Comparison of ENCODE assay signal across 9 cellular contexts in the genomic region with DNA sequence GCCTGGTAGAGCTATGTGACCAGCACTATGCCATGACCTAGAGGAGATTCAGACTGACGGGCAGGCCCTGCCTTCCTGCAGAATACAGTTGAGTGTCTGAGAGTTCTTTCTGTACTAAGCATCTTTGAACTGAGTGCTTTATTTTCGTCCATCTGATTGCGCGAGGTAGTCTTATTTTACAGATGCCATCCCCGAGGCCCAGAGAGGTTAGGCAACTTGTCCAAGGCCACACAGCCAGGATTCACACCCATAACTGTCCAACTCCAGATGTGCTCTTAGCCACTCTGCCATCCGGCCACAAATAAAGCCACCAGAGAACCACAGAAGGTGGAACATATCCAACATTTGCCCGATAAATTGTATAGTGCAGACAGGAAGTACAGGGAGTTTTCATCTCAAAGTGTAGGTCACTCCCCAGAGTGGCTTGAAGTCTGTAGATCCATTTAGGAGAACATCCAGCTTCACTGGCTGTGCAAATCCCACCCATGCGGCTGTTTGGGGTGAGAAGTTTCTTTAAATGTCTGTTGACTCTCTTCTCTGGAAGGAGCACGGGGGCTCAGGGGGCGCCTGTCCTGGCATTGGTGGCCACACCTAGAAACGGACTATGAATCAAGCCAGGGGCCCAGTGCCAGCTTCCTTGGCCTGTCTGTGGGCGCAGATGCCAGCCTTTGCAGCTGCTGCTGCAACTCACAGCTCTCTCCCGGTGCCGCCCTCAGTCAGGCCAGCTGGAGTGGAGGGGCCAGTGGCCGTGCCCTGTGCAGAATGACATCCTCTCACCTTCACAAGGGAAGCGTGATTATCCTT. TPM values are rescaled to one million over a fixed set of nuclear protein-coding genes. Genes with fewer than 3 reads are reported as not detected.
DNase-seq lines count a peak whose midpoint lies in the region; ATAC-seq and TF ChIP-seq lines count a peak whose summit lies in the region.
"Had no signal": no experiment of that assay in that cellular context is flagged by ENCODE, and none has a peak within 500 bp of the region (broad histone marks: within the 10 kb centered on the region; RNA-seq: fewer than 3 reads in every experiment).

No MANE protein-coding gene starts in this region.

- TF ChIP-seq CTCF in AG10803 (conservative IDR thresholded peaks at IDR 0.05; ENCODE audit: low read length): no peak
- no peak for TF ChIP-seq CTCF in heart left ventricle (IDR thresholded peaks at IDR 0.05)

- H3K4me3 ChIP-seq in AG10803 (ENCODE audit: low read length): no peak overlapping the region
- peak overlapping the region in 1 of 12 donors; percentile 13 for H3K4me3 ChIP-seq in heart left ventricle
- H3K4me3 ChIP-seq in trophoblast cell (ENCODE audit: low read depth, low read length): no peak overlapping the region
- H3K4me3 ChIP-seq: BLaER1 treated with 17β-estradiol and CSF1 and Interleukin-3, amounts not matched to agents 10 nM and 100 nM had no signal

- peaks cover 7 to 99% (median 91%) of the 10 kb centered on the region in 12 donors for H3K4me1 ChIP-seq in heart left ventricle
- peaks cover 40% of the 10 kb centered on the region in 2 experiments for H3K4me1 ChIP-seq in trophoblast cell (ENCODE audit: control insufficient read depth in 1 of 2, insufficient read depth in 2 of 2, low read length in 2 of 2)

- WGBS in heart left ventricle, 4 donors: 50 to 56% (median 52%) methylated on average over 16 of the region's 16 CpGs
- WGBS in trophoblast cell (ENCODE audit: extremely low coverage, insufficient coverage, insufficient read length): no CpG with 5 or more reads among the region's 16 CpGs

- H2AFZ ChIP-seq in trophoblast cell (ENCODE audit: insufficient read depth, low read length, poor library complexity): no peak overlapping the region

- H3K18ac ChIP-seq in trophoblast cell (ENCODE audit: low read length): peak overlapping the region; percentile 0

- H3K27me3 ChIP-seq in heart left ventricle: no peaks in the 10 kb centered on the region
- no peaks in the 10 kb centered on the region for H3K27me3 ChIP-seq in trophoblast cell (ENCODE audit: insufficient read depth, low read length)

- H3K9me3 ChIP-seq in heart left ventricle (no peaks in the 10 kb centered on the region), trophoblast cell (ENCODE audit: insufficient read depth, low read depth, low read length) (no peaks in the 10 kb centered on the region)
- H3K9me3 ChIP-seq: BLaER1 treated with 17β-estradiol and CSF1 and Interleukin-3, amounts not matched to agents 10 nM and 100 nM had no signal

- no peak overlapping the region for H2BK120ac ChIP-seq in trophoblast cell (ENCODE audit: insufficient read depth, low read length, poor library complexity)

- no peak overlapping the region for H3K9ac ChIP-seq in trophoblast cell (ENCODE audit: low read length)
- H3K9ac ChIP-seq: BLaER1 treated with 17β-estradiol and CSF1 and Interleukin-3, amounts not matched to agents 10 nM and 100 nM had no signal

- H2BK12ac ChIP-seq in trophoblast cell (ENCODE audit: low read length): no peak overlapping the region

- TF ChIP-seq POLR2A in heart left ventricle (IDR thresholded peaks at IDR 0.05): no peak

- H4K8ac ChIP-seq in trophoblast cell (ENCODE audit: low read depth, low read length): no peak overlapping the region

- DNase-seq in AG10803 (ENCODE audit: low read depth): peak; percentile 42
- peak; percentile 55 to 83 (median 78) for DNase-seq in heart left ventricle
- DNase-seq in trophoblast cell: no peak
- DNase-seq in activated naive CD4-positive, alpha-beta T cell treated with Interleukin-2 at 50 U/mL for 16 hours: no peak
- DNase-seq in cortex of kidney (lab: John Stamatoyannopoulos, UW): no peak
- DNase-seq in dermis blood vessel endothelial cell: no peak

- H3K4ac ChIP-seq in trophoblast cell (ENCODE audit: low read depth, low read length): peak overlapping the region; percentile 32

- H2AK5ac ChIP-seq in trophoblast cell (ENCODE audit: low read length): no peak overlapping the region

- peak overlapping the region; percentile 37 to 91 (median 80) for H3K27ac ChIP-seq in heart left ventricle
- H3K27ac ChIP-seq in trophoblast cell (ENCODE audit: low read depth, low read length): no peak overlapping the region
- H3K27ac ChIP-seq: BLaER1 treated with 17β-estradiol and CSF1 and Interleukin-3, amounts not matched to agents 10 nM and 100 nM had no signal

- H3K79me2 ChIP-seq in trophoblast cell (ENCODE audit: control insufficient read depth, insufficient read depth, low read length, poor library complexity): peaks cover 3% of the 10 kb centered on the region

- H2BK5ac ChIP-seq in trophoblast cell (ENCODE audit: low read depth, low read length, poor library complexity): no peak overlapping the region

- no peak overlapping the region for H4K12ac ChIP-seq in trophoblast cell (ENCODE audit: low read depth, low read length)

- H3K79me1 ChIP-seq in trophoblast cell (ENCODE audit: low read length): peaks cover 8% of the 10 kb centered on the region

- peaks cover 0 to 4% (median 0%) of the 10 kb centered on the region in 9 donors for H3K36me3 ChIP-seq in heart left ventricle
- peaks cover 8 to 9% of the 10 kb centered on the region in 2 experiments for H3K36me3 ChIP-seq in trophoblast cell (ENCODE audit: control insufficient read depth in 1 of 2, insufficient read depth in 2 of 2, low read length in 2 of 2)
- H3K36me3 ChIP-seq: BLaER1 treated with 17β-estradiol and CSF1 and Interleukin-3, amounts not matched to agents 10 nM and 100 nM had no signal

- H3K14ac ChIP-seq in trophoblast cell (ENCODE audit: low read length): no peak overlapping the region

- intact Hi-C loops in heart left ventricle (cut with DNase I): loop anchor here in 1 of 10 donors (5.0 kb wide), 1 partner anchor 37 kb away; no protein-coding TSS in a partner anchor

- ATAC-seq in SK-N-SH treated with all-trans-retinoic acid at 6 μM for 48 hours: peak; percentile 70
- ATAC-seq in heart left ventricle: peak; percentile 35 to 70 (median 60)
- no peak for ATAC-seq in HG03097 (IDR thresholded peaks at IDR 0.05; ENCODE audit: low FRiP score, unreplicated experiment)

- H4K91ac ChIP-seq in trophoblast cell (ENCODE audit: low read depth, low read length): no peak overlapping the region

- no peak overlapping the region for H3K23ac ChIP-seq in trophoblast cell (ENCODE audit: low read length)

- no peak overlapping the region for H3K4me2 ChIP-seq in trophoblast cell (ENCODE audit: low read length)

TF ChIP-seq in SK-N-SH treated with all-trans-retinoic acid at 6 μM for 48 hours, 23 proteins besides CTCF, POLR2A, EP300 and RAD21 (continues in another document):
- TF ChIP-seq OSR1 (CRISPR knock-in tag; IDR thresholded peaks at IDR 0.05) (no peak), BACH2 (CRISPR knock-in tag; IDR thresholded peaks at IDR 0.05; ENCODE audit: borderline replicate concordance) (no peak), PPARA (CRISPR knock-in tag; IDR thresholded peaks at IDR 0.05; ENCODE audit: borderline replicate concordance) (no peak), ZFP30 (CRISPR knock-in tag; IDR thresholded peaks at IDR 0.05) (no peak), CSDC2 (CRISPR knock-in tag; IDR thresholded peaks at IDR 0.05) (no peak), TOX (CRISPR knock-in tag; IDR thresholded peaks at IDR 0.05; ENCODE audit: borderline replicate concordance) (no peak), ARNTL (CRISPR knock-in tag; IDR thresholded peaks at IDR 0.05; ENCODE audit: borderline replicate concordance, low read depth) (no peak), ZFP3 (CRISPR knock-in tag; IDR thresholded peaks at IDR 0.05) (no peak), ISL1 (CRISPR knock-in tag; IDR thresholded peaks at IDR 0.05) (no peak), ESRRG (CRISPR knock-in tag; IDR thresholded peaks at IDR 0.05) (no peak), ZNF8 (CRISPR knock-in tag; IDR thresholded peaks at IDR 0.05) (no peak), ZNF70 (CRISPR knock-in tag; IDR thresholded peaks at IDR 0.05) (no peak), ZNF565 (CRISPR knock-in tag; conservative IDR thresholded peaks at IDR 0.05; ENCODE audit: low read depth) (no peak)
- TF ChIP-seq, protein P1, sequence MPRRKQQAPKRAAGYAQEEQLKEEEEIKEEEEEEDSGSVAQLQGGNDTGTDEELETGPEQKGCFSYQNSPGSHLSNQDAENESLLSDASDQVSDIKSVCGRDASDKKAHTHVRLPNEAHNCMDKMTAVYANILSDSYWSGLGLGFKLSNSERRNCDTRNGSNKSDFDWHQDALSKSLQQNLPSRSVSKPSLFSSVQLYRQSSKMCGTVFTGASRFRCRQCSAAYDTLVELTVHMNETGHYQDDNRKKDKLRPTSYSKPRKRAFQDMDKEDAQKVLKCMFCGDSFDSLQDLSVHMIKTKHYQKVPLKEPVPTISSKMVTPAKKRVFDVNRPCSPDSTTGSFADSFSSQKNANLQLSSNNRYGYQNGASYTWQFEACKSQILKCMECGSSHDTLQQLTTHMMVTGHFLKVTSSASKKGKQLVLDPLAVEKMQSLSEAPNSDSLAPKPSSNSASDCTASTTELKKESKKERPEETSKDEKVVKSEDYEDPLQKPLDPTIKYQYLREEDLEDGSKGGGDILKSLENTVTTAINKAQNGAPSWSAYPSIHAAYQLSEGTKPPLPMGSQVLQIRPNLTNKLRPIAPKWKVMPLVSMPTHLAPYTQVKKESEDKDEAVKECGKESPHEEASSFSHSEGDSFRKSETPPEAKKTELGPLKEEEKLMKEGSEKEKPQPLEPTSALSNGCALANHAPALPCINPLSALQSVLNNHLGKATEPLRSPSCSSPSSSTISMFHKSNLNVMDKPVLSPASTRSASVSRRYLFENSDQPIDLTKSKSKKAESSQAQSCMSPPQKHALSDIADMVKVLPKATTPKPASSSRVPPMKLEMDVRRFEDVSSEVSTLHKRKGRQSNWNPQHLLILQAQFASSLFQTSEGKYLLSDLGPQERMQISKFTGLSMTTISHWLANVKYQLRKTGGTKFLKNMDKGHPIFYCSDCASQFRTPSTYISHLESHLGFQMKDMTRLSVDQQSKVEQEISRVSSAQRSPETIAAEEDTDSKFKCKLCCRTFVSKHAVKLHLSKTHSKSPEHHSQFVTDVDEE (CRISPR knock-in tag; IDR thresholded peaks at IDR 0.05): no peak
- TF ChIP-seq, protein P2, sequence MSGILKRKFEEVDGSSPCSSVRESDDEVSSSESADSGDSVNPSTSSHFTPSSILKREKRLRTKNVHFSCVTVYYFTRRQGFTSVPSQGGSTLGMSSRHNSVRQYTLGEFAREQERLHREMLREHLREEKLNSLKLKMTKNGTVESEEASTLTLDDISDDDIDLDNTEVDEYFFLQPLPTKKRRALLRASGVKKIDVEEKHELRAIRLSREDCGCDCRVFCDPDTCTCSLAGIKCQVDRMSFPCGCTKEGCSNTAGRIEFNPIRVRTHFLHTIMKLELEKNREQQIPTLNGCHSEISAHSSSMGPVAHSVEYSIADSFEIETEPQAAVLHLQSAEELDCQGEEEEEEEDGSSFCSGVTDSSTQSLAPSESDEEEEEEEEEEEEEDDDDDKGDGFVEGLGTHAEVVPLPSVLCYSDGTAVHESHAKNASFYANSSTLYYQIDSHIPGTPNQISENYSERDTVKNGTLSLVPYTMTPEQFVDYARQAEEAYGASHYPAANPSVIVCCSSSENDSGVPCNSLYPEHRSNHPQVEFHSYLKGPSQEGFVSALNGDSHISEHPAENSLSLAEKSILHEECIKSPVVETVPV (CRISPR knock-in tag; IDR thresholded peaks at IDR 0.05): no peak

RNA-seq across cellular contexts. Expression of a gene that starts 11.1 kb away (rescaled TPM):
- total RNA-seq in heart left ventricle (10 to 100 TPM; 12.0 to 51.3 (median 25.0) TPM), dermis blood vessel endothelial cell (7.0 TPM in 2 replicates)
- 10 to 100 TPM in 1 of 2 donors, 1 to 10 TPM in 1; 8.1 to 30.4 TPM for polyA plus RNA-seq in heart left ventricle
- polyA plus RNA-seq in trophoblast cell (2013): 12.1 and 12.5 TPM in 2 replicates

Comparison
In these comparisons a context has a peak if more than half of its experiments do, and no peak if none do; other contexts are left out.
1. DNase-seq: peak in AG10803 (single experiment) and heart left ventricle (5 of 5); none in trophoblast cell (0 of 2), activated naive CD4-positive, alpha-beta T cell treated with Interleukin-2 at 50 U/mL for 16 hours (single experiment), cortex of kidney (single experiment) and dermis blood vessel endothelial cell (single experiment).